Comparison of ENCODE assay signal across 8 cellular contexts in the genomic region with DNA sequence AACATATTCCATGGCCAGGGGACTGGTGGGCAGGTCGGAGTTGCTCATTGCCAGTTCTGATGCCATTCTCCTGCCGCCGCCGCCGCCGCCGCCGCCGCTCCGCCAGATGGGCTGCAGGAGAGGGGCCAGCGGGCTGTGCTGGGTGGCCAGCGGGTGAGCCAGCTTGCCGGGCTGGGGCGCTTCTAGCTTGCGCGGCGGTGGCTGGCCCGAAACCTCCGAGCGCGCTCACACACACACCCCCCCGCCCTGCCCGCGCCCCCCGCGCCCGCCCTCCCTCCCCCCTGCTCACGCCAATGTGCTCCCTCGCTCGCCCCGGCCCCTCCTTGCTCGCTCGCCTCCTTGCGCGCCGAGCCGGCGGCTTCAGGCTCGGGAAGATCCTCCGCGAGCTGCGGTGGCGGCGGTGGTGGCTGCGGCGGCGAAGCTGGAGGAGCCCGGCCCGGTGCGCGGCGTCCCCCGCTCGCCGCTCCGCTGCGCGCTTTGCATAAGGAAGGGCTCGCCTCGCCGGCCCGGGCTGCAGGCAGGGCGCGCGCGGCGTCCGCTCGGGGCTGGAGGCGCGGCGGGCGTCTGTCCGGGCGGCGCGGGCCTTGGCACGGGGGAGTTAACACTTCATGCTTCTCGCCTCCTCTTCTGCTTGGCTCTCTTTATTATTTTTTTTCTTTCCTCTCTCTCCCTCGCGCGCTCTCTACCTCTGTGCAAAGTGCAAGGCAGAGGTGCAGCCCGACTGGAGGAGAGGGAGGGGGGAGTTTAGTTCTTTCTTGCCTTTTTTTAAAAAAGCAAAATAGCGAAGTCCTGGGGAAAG. TPM values are rescaled to one million over a fixed set of nuclear protein-coding genes. Genes with fewer than 3 reads are reported as not detected.
DNase-seq lines count a peak whose midpoint lies in the region; ATAC-seq and TF ChIP-seq lines count a peak whose summit lies in the region.

No MANE protein-coding gene starts in this region.

- DNase-seq in GM03348 (ENCODE audit: low spot score) = peak; percentile 65
- DNase-seq in IMR-90 = no peak
- peak; percentile 51 for DNase-seq in T-helper 9 cell
- peak; percentile 79 for DNase-seq in coronary artery (ENCODE audit: low spot score)
- peak; percentile 68 for DNase-seq in left lobe of liver (ENCODE audit: low spot score)
- peak; percentile 15 for DNase-seq in stimulated activated CD8-positive, alpha-beta memory T cell treated with anti-CD3 and anti-CD28 coated beads, Interleukin-15, amount 100 ng/mL, for 24 hours (ENCODE audit: low read depth)

- no peak overlapping the region for H2BK5ac ChIP-seq in IMR-90 (ENCODE audit: low read depth, low read length, poor library complexity, severe bottlenecking)

- H3K18ac ChIP-seq in IMR-90 (ENCODE audit: low read depth, low read length) = no peak overlapping the region

- H4K8ac ChIP-seq in IMR-90 (ENCODE audit: low read depth in 2 of 2, low read length in 2 of 2) = no peak overlapping the region

- H3K4me2 ChIP-seq in IMR-90 (ENCODE audit: low read depth, low read length) = peak overlapping the region; percentile 6

- TF ChIP-seq CTCF in IMR-90 (conservative IDR thresholded peaks at IDR 0.05; ENCODE audit: low read depth, low read length) = no peak
- no peak for TF ChIP-seq CTCF in coronary artery (IDR thresholded peaks at IDR 0.05)

- H2AK9ac ChIP-seq in IMR-90 (replicated peaks; ENCODE audit: low read depth, low read length, poor library complexity) = no peak overlapping the region

- CTCF ChIA-PET in IMR-90 (lab: Yijun Ruan, JAX) = interaction anchor here (0.6 kb wide), 1 partner anchor 13 kb away, joined by 3 read pairs; no protein-coding TSS in a partner anchor

- in situ Hi-C loops in IMR-90 (cut with MboI; ENCODE audit: low sequenced_read_pairs) = loop anchor here (10.0 kb wide), 1 partner anchor 1475 kb away; no protein-coding TSS in a partner anchor

- no peak overlapping the region for H4K91ac ChIP-seq in IMR-90 (ENCODE audit: insufficient read depth, low read depth, low read length)

- no peak for TF ChIP-seq RAD21 in IMR-90 (IDR thresholded peaks at IDR 0.05; ENCODE audit: low read length)

- no peak overlapping the region for H4K5ac ChIP-seq in IMR-90 (ENCODE audit: low read depth, low read length)

- dilution Hi-C loops in IMR-90 (cut with HindIII; ENCODE audit: low sequenced_read_pairs, unreplicated experiment) = no loop called here

- TF ChIP-seq POLR2A in IMR-90 (IDR thresholded peaks at IDR 0.05; ENCODE audit: low read depth, low read length) = no peak

- H3K27me3 ChIP-seq in IMR-90 (ENCODE audit: control insufficient read depth, insufficient read depth, low read length) = peaks cover 19% of the 10 kb centered on the region

- H2BK120ac ChIP-seq in IMR-90 (ENCODE audit: low read depth, low read length) = no peak overlapping the region

- no peaks in the 10 kb centered on the region for H3K9me3 ChIP-seq in IMR-90 (ENCODE audit: control insufficient read depth, insufficient read depth, low read length)

- BruUV-seq in IMR-90 (replicated peaks; lab: Mats Ljungman, UMichigan) = no TSS peak

- intact Hi-C loops in IMR-90 (cut with micrococcal nuclease) = loop anchor here (5.0 to 10.0 kb wide), 2 partner anchors 767 to 1365 kb away; no protein-coding TSS in a partner anchor

- no peak overlapping the region for H3K14ac ChIP-seq in IMR-90 (replicated peaks; ENCODE audit: low read depth, low read length)

- H3K4me1 ChIP-seq in IMR-90 (ENCODE audit: control insufficient read depth, insufficient read depth, low read length) = no peaks in the 10 kb centered on the region

- H2BK15ac ChIP-seq in IMR-90 (ENCODE audit: low read depth, low read length) = no peak overlapping the region

- H4K20me1 ChIP-seq in IMR-90 (ENCODE audit: insufficient read depth, low read length) = no peaks in the 10 kb centered on the region

- no peaks in the 10 kb centered on the region for H3K9me1 ChIP-seq in IMR-90 (ENCODE audit: insufficient read depth, low read length)

- H2BK20ac ChIP-seq in IMR-90 (ENCODE audit: low read depth, low read length) = no peak overlapping the region

- H3K4me3 ChIP-seq in IMR-90 (ENCODE audit: insufficient read depth, low read depth, low read length) (peak overlapping the region; percentile 25), coronary artery (peak overlapping the region; percentile 80)

- no peak overlapping the region for H3K23ac ChIP-seq in IMR-90 (ENCODE audit: low read depth, low read length)

- no peak overlapping the region for H3K56ac ChIP-seq in IMR-90 (ENCODE audit: extremely low read depth, insufficient read depth, low read length)

- no peak overlapping the region for H3K4ac ChIP-seq in IMR-90 (ENCODE audit: low read depth, low read length)

- no peaks in the 10 kb centered on the region for H3K79me1 ChIP-seq in IMR-90 (ENCODE audit: low read depth in 1 of 2, low read length in 2 of 2)

- H3K9ac ChIP-seq in IMR-90 (ENCODE audit: low read depth, low read length) = no peak overlapping the region

- H3K36me3 ChIP-seq in IMR-90 (ENCODE audit: control insufficient read depth, insufficient read depth, low read length) = no peaks in the 10 kb centered on the region

- ATAC-seq in IMR-90 (ENCODE audit: low read depth) (peak; percentile 70), left lobe of liver (peak; percentile 27), GM21619 (IDR thresholded peaks at IDR 0.05; ENCODE audit: unreplicated experiment) (no peak), HG02938 (IDR thresholded peaks at IDR 0.05; ENCODE audit: unreplicated experiment) (no peak)

- POLR2A ChIA-PET in IMR-90 (lab: Charles Lee; ENCODE audit: unreplicated experiment) = no interaction called here

- H3K27ac ChIP-seq in IMR-90 (ENCODE audit: insufficient read depth, low read length) = no peak overlapping the region
- peak overlapping the region; percentile 93 to 96 for H3K27ac ChIP-seq in coronary artery

- H2AK5ac ChIP-seq in IMR-90 (ENCODE audit: low read depth, low read length) = no peak overlapping the region

- H2AFZ ChIP-seq in IMR-90 (replicated peaks; ENCODE audit: low read length, poor library complexity) = peak overlapping the region; percentile 67

- 0% methylated on average over 1 of the region's 84 CpGs; no CpG with 5 or more reads in 1 of the 2 experiments for WGBS in IMR-90 (ENCODE audit: extremely low coverage in 2 of 2, insufficient read length in 1 of 2), 2 experiments

TF ChIP-seq in IMR-90, 13 proteins besides CTCF, POLR2A, EP300 and RAD21:
- TF ChIP-seq RFX5 (IDR thresholded peaks at IDR 0.05; ENCODE audit: low read depth, low read length) (no peak), MAFK (IDR thresholded peaks at IDR 0.05; ENCODE audit: low read depth, low read length) (no peak), FOS (IDR thresholded peaks at IDR 0.05; ENCODE audit: low read depth, low read length) (no peak), CEBPB (IDR thresholded peaks at IDR 0.05; ENCODE audit: low read depth, low read length) (no peak), CHD1 (IDR thresholded peaks at IDR 0.05; ENCODE audit: low read depth, low read length) (no peak), SMC3 (IDR thresholded peaks at IDR 0.05; ENCODE audit: low read depth, low read length) (no peak), BHLHE40 (IDR thresholded peaks at IDR 0.05; ENCODE audit: low read depth, low read length) (no peak), RCOR1 (IDR thresholded peaks at IDR 0.05; ENCODE audit: insufficient replicate concordance, low read length) (no peak), MAZ (IDR thresholded peaks at IDR 0.05; ENCODE audit: borderline replicate concordance, low read depth, low read length) (no peak), MXI1 (IDR thresholded peaks at IDR 0.05; ENCODE audit: borderline replicate concordance, low read depth, low read length) (no peak), NFE2L2 (IDR thresholded peaks at IDR 0.05; ENCODE audit: low read depth, low read length) (no peak)
- TF ChIP-seq, protein P1, sequence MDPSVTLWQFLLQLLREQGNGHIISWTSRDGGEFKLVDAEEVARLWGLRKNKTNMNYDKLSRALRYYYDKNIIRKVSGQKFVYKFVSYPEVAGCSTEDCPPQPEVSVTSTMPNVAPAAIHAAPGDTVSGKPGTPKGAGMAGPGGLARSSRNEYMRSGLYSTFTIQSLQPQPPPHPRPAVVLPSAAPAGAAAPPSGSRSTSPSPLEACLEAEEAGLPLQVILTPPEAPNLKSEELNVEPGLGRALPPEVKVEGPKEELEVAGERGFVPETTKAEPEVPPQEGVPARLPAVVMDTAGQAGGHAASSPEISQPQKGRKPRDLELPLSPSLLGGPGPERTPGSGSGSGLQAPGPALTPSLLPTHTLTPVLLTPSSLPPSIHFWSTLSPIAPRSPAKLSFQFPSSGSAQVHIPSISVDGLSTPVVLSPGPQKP (IDR thresholded peaks at IDR 0.05; ENCODE audit: borderline replicate concordance, low read depth, low read length) = no peak
- TF ChIP-seq, protein P2, sequence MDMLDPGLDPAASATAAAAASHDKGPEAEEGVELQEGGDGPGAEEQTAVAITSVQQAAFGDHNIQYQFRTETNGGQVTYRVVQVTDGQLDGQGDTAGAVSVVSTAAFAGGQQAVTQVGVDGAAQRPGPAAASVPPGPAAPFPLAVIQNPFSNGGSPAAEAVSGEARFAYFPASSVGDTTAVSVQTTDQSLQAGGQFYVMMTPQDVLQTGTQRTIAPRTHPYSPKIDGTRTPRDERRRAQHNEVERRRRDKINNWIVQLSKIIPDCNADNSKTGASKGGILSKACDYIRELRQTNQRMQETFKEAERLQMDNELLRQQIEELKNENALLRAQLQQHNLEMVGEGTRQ (IDR thresholded peaks at IDR 0.05; ENCODE audit: low read depth, low read length) = no peak

RNA-seq across cellular contexts. Expression of a gene that starts 0.5 kb away (rescaled TPM):
- total RNA-seq in IMR-90 (2012; rRNA removed) (under 0.01 TPM in 2 replicates), left lobe of liver (44.0 TPM)
- 0.02 and 0.04 TPM in 2 replicates for polyA plus RNA-seq in IMR-90 (2012; rRNA removed)
- polyA plus RNA-seq in IMR-90 (2012; cell fraction: cytosol; rRNA removed) = 0.03 TPM in 1 of 2 replicates, not detected in the other
- 0.10 TPM in 2 replicates for polyA plus RNA-seq in IMR-90 (2012; cell fraction: nucleus; rRNA removed; ENCODE audit: low replicate concordance)

Comparison
In these comparisons a context has a peak if more than half of its experiments do, and no peak if none do; other contexts are left out.
1. ATAC-seq: peak in IMR-90 (single experiment) and left lobe of liver (single experiment); none in GM21619 (single experiment) and HG02938 (single experiment).
2. RNA of a gene that starts 0.5 kb away (total RNA-seq): 44.0 TPM in left lobe of liver (single experiment); under 0.01 TPM in IMR-90; every median in the first group is over 10 times any median in the second.